ENCODE assay signal across 11 cellular contexts in genomic region chr11:85534806-85535205, GRCh38.
"Had no signal": no experiment of that assay in that cellular context is flagged by ENCODE, and none has a peak within 500 bp of the region (broad histone marks: within the 10 kb centered on the region; RNA-seq: fewer than 3 reads in every experiment).

No MANE protein-coding gene starts in this region.

- ATAC-seq: GM23338, HCT116 had no signal

- H3K4me2 ChIP-seq: GM23338 had no signal

- H2AFZ ChIP-seq: GM23248, GM23338 had no signal

- H3K36me3 ChIP-seq: HAP-1 had no signal

- H3K9me3 ChIP-seq: HAP-1 had no signal

- H3K4me3 ChIP-seq: GM23248, GM23338, HAP-1 had no signal

- FAIRE-seq: H1, H54 had no signal

- H3K27ac ChIP-seq: GM23248 had no signal

- DNase-seq: GM23248, GOT3, H7, H9, HCEC 1CT, HFFc6 had no signal

- H3K9ac ChIP-seq: GM23248 had no signal
